Comparison of ENCODE assay signal across 1 cellular context in genomic region chr1:40301541-40302299, GRCh38.
TF ChIP-seq lines count a peak whose summit lies in the region.

No MANE protein-coding gene starts in this region.

TF ChIP-seq in K562, 482 proteins besides CTCF, POLR2A, EP300 and RAD21:
- TF ChIP-seq ZBTB40 (IDR thresholded peaks at IDR 0.05), result peak; percentile 48; the same call in 1 of the 2 replicates
- TF ChIP-seq ZBTB40 (CRISPR knock-in tag; IDR thresholded peaks at IDR 0.05), result no peak
- peak in 1 of 2 experiments; percentile 41; a peak in 1 of 4 replicates for TF ChIP-seq KDM1A (IDR thresholded peaks at IDR 0.05)
- TF ChIP-seq MCM5 (IDR thresholded peaks at IDR 0.05; ENCODE audit: low read depth), result no peak
- no peak for TF ChIP-seq ZNF609 (CRISPR knock-in tag; IDR thresholded peaks at IDR 0.05; ENCODE audit: borderline replicate concordance)
